Comparison of ENCODE assay signal across 8 cellular contexts in genomic region chr19:2231621-2232221, GRCh38. TPM values are rescaled to one million over a fixed set of nuclear protein-coding genes. Genes with fewer than 3 reads are reported as not detected.
DNase-seq lines count a peak whose midpoint lies in the region; ATAC-seq, FAIRE-seq and TF ChIP-seq lines count a peak whose summit lies in the region.
"Had no signal": no experiment of that assay in that cellular context is flagged by ENCODE, and none has a peak within 500 bp of the region (broad histone marks: within the 10 kb centered on the region; RNA-seq: fewer than 3 reads in every experiment).

No MANE protein-coding gene starts in this region.

- FAIRE-seq in H54 (lab: Jason Lieb, UNC) = no peak

- H3K27me3 Mint-ChIP-seq in activated naive CD4-positive, alpha-beta T cell treated with anti-CD3 and anti-CD28 coated beads for 36 hours (ENCODE audit: low read depth) = no peaks in the 10 kb centered on the region
- H3K27me3 Mint-ChIP-seq in WTC11 (ENCODE audit: low read depth) = peaks cover 4% of the 10 kb centered on the region; the same call in 1 of the 2 replicates

- H3K4me3 Mint-ChIP-seq in activated naive CD4-positive, alpha-beta T cell treated with anti-CD3 and anti-CD28 coated beads for 36 hours = no peak overlapping the region
- H3K4me3 Mint-ChIP-seq in WTC11 = no peak overlapping the region

- intact Hi-C loops in activated naive CD4-positive, alpha-beta T cell treated with anti-CD3 and anti-CD28 coated beads for 36 hours (cut with micrococcal nuclease) = loop anchor here (10.0 kb wide), 1 partner anchor 217 kb away; the partner anchor contains the start of gene BTBD2

- H3K9me3 Mint-ChIP-seq in activated naive CD4-positive, alpha-beta T cell treated with anti-CD3 and anti-CD28 coated beads for 36 hours = no peaks in the 10 kb centered on the region
- no peaks in the 10 kb centered on the region for H3K9me3 Mint-ChIP-seq in activated naive CD4-positive, alpha-beta T cell treated with anti-CD3 and anti-CD28 coated beads, Interleukin-2, amount 50 U/mL, for 72 hours
- H3K9me3 Mint-ChIP-seq in WTC11 = no peaks in the 10 kb centered on the region

- H3K36me3 Mint-ChIP-seq in activated naive CD4-positive, alpha-beta T cell treated with anti-CD3 and anti-CD28 coated beads for 36 hours (ENCODE audit: low read depth) = peaks cover 13% of the 10 kb centered on the region
- H3K36me3 Mint-ChIP-seq in activated naive CD4-positive, alpha-beta T cell treated with anti-CD3 and anti-CD28 coated beads, Interleukin-2, amount 50 U/mL, for 72 hours = peaks cover 6 to 10% of the 10 kb centered on the region in 2 donors
- peaks cover 8% of the 10 kb centered on the region; the same call in 1 of the 2 replicates for H3K36me3 Mint-ChIP-seq in WTC11

- TF ChIP-seq POLR2A in H54 (IDR thresholded peaks at IDR 0.05; ENCODE audit: low read depth, low read length) = no peak

- H3K4me1 Mint-ChIP-seq in activated naive CD4-positive, alpha-beta T cell treated with anti-CD3 and anti-CD28 coated beads for 36 hours (ENCODE audit: low read depth) = peaks cover 23% of the 10 kb centered on the region
- peaks cover 4% of the 10 kb centered on the region; the same call in 1 of the 2 replicates for H3K4me1 Mint-ChIP-seq in WTC11

- DNase-seq in activated naive CD4-positive, alpha-beta T cell treated with anti-CD3 and anti-CD28 coated beads for 36 hours = no peak
- DNase-seq in activated naive CD4-positive, alpha-beta T cell treated with anti-CD3 and anti-CD28 coated beads, Interleukin-2, amount 50 U/mL, for 72 hours (ENCODE audit: low spot score in 2 of 2) = no peak
- DNase-seq in WTC11 (ENCODE audit: low spot score) (no peak), H54 (ENCODE audit: insufficient read length, low spot score) (no peak)
- DNase-seq: activated naive CD4-positive, alpha-beta T cell treated with Interleukin-2 at 50 U/mL for 16 hours had no signal

- POLR2A ChIA-PET in WTC11 (lab: Charles Lee) = interaction anchor here (0.6 kb wide), 2 partner anchors 112 to 1148 kb away, joined by 3 to 4 read pairs; no protein-coding TSS in a partner anchor

- CTCF ChIA-PET in activated naive CD4-positive, alpha-beta T cell treated with anti-CD3 and anti-CD28 coated beads for 36 hours (lab: Charles Lee) = interaction anchor here (0.6 to 0.9 kb wide), 2 partner anchors 28 to 160 kb away, joined by 3 to 4 read pairs; no protein-coding TSS in a partner anchor
- CTCF ChIA-PET in WTC11 (lab: Charles Lee) = interaction anchor here (1.3 to 2.8 kb wide), 2 partner anchors 76 to 84 kb away, joined by 4 to 18 read pairs; no protein-coding TSS in a partner anchor

- no peak for ATAC-seq in activated naive CD4-positive, alpha-beta T cell treated with anti-CD3 and anti-CD28 coated beads, Interleukin-2, amount 50 U/mL, for 72 hours
- ATAC-seq in WTC11 (no peak), GM21529 (IDR thresholded peaks at IDR 0.05; ENCODE audit: unreplicated experiment) (no peak)

- no peak for TF ChIP-seq CTCF in WTC11 (IDR thresholded peaks at IDR 0.05)

- H3K27ac Mint-ChIP-seq in activated naive CD4-positive, alpha-beta T cell treated with anti-CD3 and anti-CD28 coated beads for 36 hours = peak overlapping the region; percentile 56
- peak overlapping the region in 1 of 2 donors; percentile 92 for H3K27ac Mint-ChIP-seq in activated naive CD4-positive, alpha-beta T cell treated with anti-CD3 and anti-CD28 coated beads, Interleukin-2, amount 50 U/mL, for 72 hours
- peak overlapping the region; percentile 87 for H3K27ac Mint-ChIP-seq in WTC11

- H3K27ac ChIP-seq in temporal lobe (ENCODE audit: low read depth, low read length) = peak overlapping the region; percentile 46

TF ChIP-seq in WTC11, 78 proteins besides CTCF, POLR2A, EP300 and RAD21:
- 0 out of 2 replicates have a peak, but pooled peaks have one; percentile 22 for TF ChIP-seq TEAD1 (CRISPR knock-in tag; IDR thresholded peaks at IDR 0.05)
- TF ChIP-seq FOXP4 (CRISPR knock-in tag; IDR thresholded peaks at IDR 0.05) = no peak

RNA-seq across cellular contexts. Expression of gene PLEKHJ1, which starts 4.4 kb away (rescaled TPM):
- total RNA-seq in activated naive CD4-positive, alpha-beta T cell treated with anti-CD3 and anti-CD28 coated beads for 36 hours = 10 to 100 TPM; 56.9 to 60.6 TPM
- total RNA-seq in activated naive CD4-positive, alpha-beta T cell treated with anti-CD3 and anti-CD28 coated beads, Interleukin-2, amount 50 U/mL, for 72 hours = 10 to 100 TPM; 41.9 to 69.9 TPM
- 164 to 189 TPM (median 167 TPM) in 3 replicates for total RNA-seq in WTC11 (2021)
- 42.0 TPM for total RNA-seq in temporal lobe

RNA-seq across cellular contexts. Expression of gene SF3A2, which starts 4.9 kb away (rescaled TPM):
- total RNA-seq in activated naive CD4-positive, alpha-beta T cell treated with anti-CD3 and anti-CD28 coated beads for 36 hours = 100 to 1,000 TPM; 154 to 158 TPM
- 100 to 1,000 TPM; 145 to 154 TPM for total RNA-seq in activated naive CD4-positive, alpha-beta T cell treated with anti-CD3 and anti-CD28 coated beads, Interleukin-2, amount 50 U/mL, for 72 hours
- total RNA-seq in WTC11 (2021) (167 to 184 TPM (median 169 TPM) in 3 replicates), temporal lobe (36.6 TPM)

RNA-seq across cellular contexts. Expression of gene AMH, which starts 17.4 kb away (rescaled TPM):
- total RNA-seq in activated naive CD4-positive, alpha-beta T cell treated with anti-CD3 and anti-CD28 coated beads for 36 hours = 1 to 10 TPM; 2.6 to 4.0 TPM
- 1 to 10 TPM; 1.9 to 2.9 TPM for total RNA-seq in activated naive CD4-positive, alpha-beta T cell treated with anti-CD3 and anti-CD28 coated beads, Interleukin-2, amount 50 U/mL, for 72 hours
- total RNA-seq in WTC11 (2021) (4.7 to 11.2 TPM (median 5.2 TPM) in 3 replicates), temporal lobe (0.74 TPM)

RNA-seq across cellular contexts. Expression of gene JSRP1, which starts 24.5 kb away (rescaled TPM):
- under 1 TPM; 0.55 to 0.81 TPM for total RNA-seq in activated naive CD4-positive, alpha-beta T cell treated with anti-CD3 and anti-CD28 coated beads for 36 hours
- under 1 TPM; 0.39 to 0.56 TPM for total RNA-seq in activated naive CD4-positive, alpha-beta T cell treated with anti-CD3 and anti-CD28 coated beads, Interleukin-2, amount 50 U/mL, for 72 hours
- 0.33 to 1.4 TPM (median 0.73 TPM) in 3 replicates for total RNA-seq in WTC11 (2021)
- total RNA-seq in temporal lobe = not detected
- total RNA-seq: NCI-H460 had no signal

RNA-seq across cellular contexts. Expression of gene PEAK3, which starts 50.3 kb away (rescaled TPM):
- not detected for total RNA-seq in activated naive CD4-positive, alpha-beta T cell treated with anti-CD3 and anti-CD28 coated beads for 36 hours
- not detected for total RNA-seq in activated naive CD4-positive, alpha-beta T cell treated with anti-CD3 and anti-CD28 coated beads, Interleukin-2, amount 50 U/mL, for 72 hours
- total RNA-seq in WTC11 (2021) = not detected in 3 replicates
- total RNA-seq in temporal lobe = under 0.01 TPM
- total RNA-seq: NCI-H460 had no signal
